In the genomic region with DNA sequence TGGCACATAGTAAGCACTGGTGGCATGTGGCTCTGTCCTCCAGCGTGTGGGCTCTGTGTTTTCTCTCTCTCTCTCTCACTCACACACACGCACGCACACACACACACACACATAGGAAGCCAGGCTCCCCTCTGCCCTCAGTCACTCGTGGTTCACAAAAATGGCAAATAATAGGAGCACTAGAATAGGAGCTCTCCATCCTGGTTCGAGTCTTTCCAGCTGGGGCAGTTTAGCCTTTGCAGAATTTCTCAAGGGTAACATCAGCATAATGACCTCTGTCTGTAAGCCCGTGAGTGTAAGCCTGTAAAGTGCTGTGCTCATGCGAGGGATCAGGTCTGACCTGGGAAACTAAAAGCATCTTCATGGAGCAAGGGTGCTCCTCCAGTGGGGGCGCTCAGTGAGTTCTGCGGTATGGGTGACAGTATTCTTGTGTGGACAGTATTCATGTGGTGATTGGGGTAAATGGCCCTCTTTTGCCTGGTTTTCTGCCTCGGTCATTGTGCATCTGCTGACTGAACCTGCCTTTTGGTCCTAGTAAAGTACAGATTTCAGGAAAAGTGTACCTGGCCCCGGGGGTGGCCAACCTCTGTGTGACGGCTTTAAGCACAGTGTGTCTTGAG, we compare ENCODE assay signal across 8 cellular contexts.
DNase-seq lines count a peak whose midpoint lies in the region; ATAC-seq lines count a peak whose summit lies in the region.

No MANE protein-coding gene starts in this region.

- H3K27me3 ChIP-seq in iPS-15b (ENCODE audit: control insufficient read depth, insufficient read depth, low read length) = peaks cover 18% of the 10 kb centered on the region

- H3K36me3 ChIP-seq in iPS-15b (ENCODE audit: control insufficient read depth, insufficient read depth, low read length) = peaks cover 13% of the 10 kb centered on the region

- ATAC-seq in HG03039 (IDR thresholded peaks at IDR 0.05; ENCODE audit: unreplicated experiment) = no peak

- peak; percentile 36 for DNase-seq in EH (ENCODE audit: low read depth)
- DNase-seq in NCI-H510A (lab: John Stamatoyannopoulos, UW) = peak; percentile 61
- DNase-seq in amniotic epithelial cell (ENCODE audit: low read depth) = peak; percentile 37
- no peak for DNase-seq in epidermal melanocyte (ENCODE audit: insufficient read length, low spot score)
- no peak for DNase-seq in OCI-M2 (lab: John Stamatoyannopoulos, UW; ENCODE audit: unreplicated experiment)

- no peak overlapping the region for H3K9ac ChIP-seq in iPS-15b (ENCODE audit: low read depth, low read length)

- H3K9me3 ChIP-seq in iPS-15b (ENCODE audit: control insufficient read depth, insufficient read depth, low read length) = no peaks in the 10 kb centered on the region

- H3K4me3 ChIP-seq in iPS-15b (ENCODE audit: low read depth, low read length) (peak overlapping the region; percentile 94), skin epidermis (peak overlapping the region; percentile 70 to 92 (median 84))

- peak overlapping the region in 20 of 21 experiments; percentile 77 to 99 (median 97) for H3K27ac ChIP-seq in skin epidermis

- H3K4me1 ChIP-seq in iPS-15b (ENCODE audit: control insufficient read depth, insufficient read depth, low read length) = peaks cover 27% of the 10 kb centered on the region

Comparison
In these comparisons a context has a peak if more than half of its experiments do, and no peak if none do; other contexts are left out.
1. DNase-seq: peak in EH (single experiment), NCI-H510A (single experiment) and amniotic epithelial cell (single experiment); none in epidermal melanocyte (single experiment) and OCI-M2 (single experiment).